Comparison of ENCODE assay signal across 9 cellular contexts in genomic region chr5:173972844-173973613, GRCh38. TPM values are rescaled to one million over a fixed set of nuclear protein-coding genes. Genes with fewer than 3 reads are reported as not detected.
DNase-seq lines count a peak whose midpoint lies in the region; ATAC-seq and TF ChIP-seq lines count a peak whose summit lies in the region.
"Had no signal": no experiment of that assay in that cellular context is flagged by ENCODE, and none has a peak within 500 bp of the region (broad histone marks: within the 10 kb centered on the region; RNA-seq: fewer than 3 reads in every experiment).

No MANE protein-coding gene starts in this region.

- H3K27me3 ChIP-seq in RWPE2 (ENCODE audit: insufficient read depth, poor library complexity, severe bottlenecking) (peaks cover 6% of the 10 kb centered on the region), foreskin keratinocyte (no peaks in the 10 kb centered on the region), neural cell (ENCODE audit: insufficient read depth, low read depth, low read length) (no peaks in the 10 kb centered on the region)

- no peaks in the 10 kb centered on the region for H3K9me3 ChIP-seq in RWPE2 (ENCODE audit: severe bottlenecking)
- no peaks in the 10 kb centered on the region for H3K9me3 ChIP-seq in neural cell (ENCODE audit: low read length)

- H3K4me3 ChIP-seq in RWPE2 (ENCODE audit: severe bottlenecking) (peak overlapping the region; percentile 19), neural cell (ENCODE audit: low read length) (peak overlapping the region; percentile 48)

- H4K20me1 ChIP-seq in neural cell (ENCODE audit: insufficient read depth): no peaks in the 10 kb centered on the region

- no peaks in the 10 kb centered on the region for H3K9me2 ChIP-seq in neural cell (ENCODE audit: insufficient read depth, low read length)

- TF ChIP-seq EP300 in neural cell (conservative IDR thresholded peaks at IDR 0.05; ENCODE audit: poor library complexity, severe bottlenecking): no peak

- no peak overlapping the region for H3K4me2 ChIP-seq in neural cell (ENCODE audit: low read length)

- TF ChIP-seq RAD21 in neural cell (conservative IDR thresholded peaks at IDR 0.05): peak; percentile 96

- TF ChIP-seq CTCF in RWPE2 (IDR thresholded peaks at IDR 0.05; ENCODE audit: poor library complexity, severe bottlenecking) (peak; percentile 96), foreskin keratinocyte (conservative IDR thresholded peaks at IDR 0.05) (peak; percentile 86), neural cell (IDR thresholded peaks at IDR 0.05; ENCODE audit: poor library complexity, severe bottlenecking) (peak; percentile 93)

- H3K9ac ChIP-seq in neural cell (ENCODE audit: low read length): peak overlapping the region; percentile 26

- no peak overlapping the region for H3K27ac ChIP-seq in RWPE2 (ENCODE audit: poor library complexity, severe bottlenecking)
- H3K27ac ChIP-seq in foreskin keratinocyte: no peak overlapping the region
- H3K27ac ChIP-seq in neural cell (ENCODE audit: low read length): no peak overlapping the region

- peak overlapping the region; percentile 45 for H2AFZ ChIP-seq in neural cell (ENCODE audit: low read depth, low read length)

- DNase-seq in C1 segment of cervical spinal cord (lab: John Stamatoyannopoulos, UW): peak in 12 of 14 donors; percentile 45 to 80 (median 75)
- peak; percentile 80 for DNase-seq in KG1 (lab: John Stamatoyannopoulos, UW)
- DNase-seq in RWPE2 (ENCODE audit: low spot score): no peak
- peak; percentile 89 for DNase-seq in activated effector memory CD4-positive, alpha-beta T cell treated with anti-CD3 and anti-CD28 coated beads, Interleukin-2, amount 50 U/mL, for 16 hours
- DNase-seq in foreskin keratinocyte: peak in 1 of 2 donors; percentile 58
- DNase-seq in stimulated activated naive CD8-positive, alpha-beta T cell treated with anti-CD3 and anti-CD28 coated beads, Interleukin-15, Interleukin-2, amounts not matched to agents 100 U/mL and 50 U/mL, for 24 hours: peak; percentile 79

- H3K4me1 ChIP-seq in RWPE2 (ENCODE audit: insufficient read depth, poor library complexity, severe bottlenecking): no peaks in the 10 kb centered on the region
- no peaks in the 10 kb centered on the region for H3K4me1 ChIP-seq in foreskin keratinocyte

- H3K36me3 ChIP-seq in RWPE2 (ENCODE audit: low read depth) (no peaks in the 10 kb centered on the region), neural cell (ENCODE audit: insufficient read depth, low read length) (no peaks in the 10 kb centered on the region)

- peak; percentile 85 for ATAC-seq in GM21367 (IDR thresholded peaks at IDR 0.05; ENCODE audit: unreplicated experiment)
- peak; percentile 77 for ATAC-seq in RWPE2 (ENCODE audit: low read depth)
- ATAC-seq in foreskin keratinocyte: peak; percentile 88
- peak; percentile 81 for ATAC-seq in stimulated activated naive CD8-positive, alpha-beta T cell treated with anti-CD3 and anti-CD28 coated beads, Interleukin-15, Interleukin-2, amounts not matched to agents 100 U/mL and 50 U/mL, for 24 hours

- no peaks in the 10 kb centered on the region for H3F3A ChIP-seq in neural cell (ENCODE audit: insufficient read depth, low read length, poor library complexity, severe bottlenecking)

- no peaks in the 10 kb centered on the region for H3K79me2 ChIP-seq in neural cell (replicated peaks; ENCODE audit: insufficient read depth, low read length)

TF ChIP-seq in neural cell, 6 proteins besides CTCF, POLR2A, EP300 and RAD21:
- TF ChIP-seq SMC3 (conservative IDR thresholded peaks at IDR 0.05; ENCODE audit: poor library complexity) (peak; percentile 98), TAF1 (IDR thresholded peaks at IDR 0.05; ENCODE audit: low read depth) (no peak)

RNA-seq across cellular contexts. Expression of gene C5orf47, which starts 15.9 kb away (rescaled TPM):
- not detected in 2 replicates for total RNA-seq in foreskin keratinocyte
- polyA plus RNA-seq in foreskin keratinocyte: not detected in 2 replicates
- 0.25 and 0.60 TPM in 2 replicates for polyA plus RNA-seq in neural cell
- polyA minus RNA-seq in neural cell: not detected in 2 replicates
- total RNA-seq: activated CD8-positive, alpha-beta memory T cell treated with anti-CD3 and anti-CD28 coated beads for 36 hours had no signal
